ENCODE assay signal across 1 cellular context in the genomic region with DNA sequence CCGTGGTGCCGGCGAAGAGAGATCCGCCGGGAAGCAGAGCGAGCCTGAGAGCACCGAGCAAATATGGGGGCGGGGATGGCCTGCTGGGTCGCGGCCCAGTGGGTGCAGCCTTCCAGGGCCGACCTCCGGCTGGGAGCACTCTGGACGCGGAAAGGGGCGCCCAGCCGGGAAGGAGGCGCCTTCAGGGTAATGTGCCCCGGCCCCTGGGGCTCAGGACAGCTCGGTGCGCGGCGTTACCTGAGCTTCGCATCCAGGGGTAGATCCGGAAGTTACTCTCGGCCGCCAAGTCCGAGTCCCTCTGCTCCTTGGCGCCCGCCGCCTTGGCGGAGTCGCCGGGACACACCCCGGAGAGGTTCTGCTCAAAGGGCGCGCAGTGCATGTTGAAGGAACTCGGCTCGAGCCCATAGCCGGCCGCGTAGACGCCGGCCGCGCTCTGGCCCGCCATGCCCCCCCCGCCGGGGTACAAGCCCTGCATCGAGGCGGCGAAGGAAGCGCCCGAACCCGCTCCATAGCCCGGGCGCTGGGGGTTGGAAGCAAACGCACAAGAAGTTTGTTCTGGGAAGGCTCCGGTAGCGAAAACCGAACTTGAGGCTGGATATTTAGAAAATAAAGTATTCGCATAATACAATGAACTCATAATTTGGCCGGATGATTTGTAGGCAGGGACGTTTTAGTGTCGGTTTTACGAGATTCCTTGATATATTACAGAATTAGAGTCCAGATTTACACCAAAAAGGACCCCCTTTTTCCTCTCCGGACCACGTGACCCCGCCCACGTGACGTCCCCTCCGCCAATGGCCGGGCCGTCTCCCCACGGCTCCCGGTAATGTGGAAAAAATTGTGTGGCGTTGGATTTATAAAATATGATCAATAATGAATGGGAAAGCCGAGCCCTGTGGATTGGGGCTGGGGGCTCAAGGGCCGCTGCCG.
TF ChIP-seq lines count a peak whose summit lies in the region.

A gene (minus strand): TSS at position 736 of the 930 bp plus-strand sequence. CDS start 99 bp downstream, at position 637.

TF ChIP-seq in K562, 482 proteins besides CTCF, POLR2A, EP300 and RAD21 (continued from another document and continues in another):
- TF ChIP-seq, protein P1, sequence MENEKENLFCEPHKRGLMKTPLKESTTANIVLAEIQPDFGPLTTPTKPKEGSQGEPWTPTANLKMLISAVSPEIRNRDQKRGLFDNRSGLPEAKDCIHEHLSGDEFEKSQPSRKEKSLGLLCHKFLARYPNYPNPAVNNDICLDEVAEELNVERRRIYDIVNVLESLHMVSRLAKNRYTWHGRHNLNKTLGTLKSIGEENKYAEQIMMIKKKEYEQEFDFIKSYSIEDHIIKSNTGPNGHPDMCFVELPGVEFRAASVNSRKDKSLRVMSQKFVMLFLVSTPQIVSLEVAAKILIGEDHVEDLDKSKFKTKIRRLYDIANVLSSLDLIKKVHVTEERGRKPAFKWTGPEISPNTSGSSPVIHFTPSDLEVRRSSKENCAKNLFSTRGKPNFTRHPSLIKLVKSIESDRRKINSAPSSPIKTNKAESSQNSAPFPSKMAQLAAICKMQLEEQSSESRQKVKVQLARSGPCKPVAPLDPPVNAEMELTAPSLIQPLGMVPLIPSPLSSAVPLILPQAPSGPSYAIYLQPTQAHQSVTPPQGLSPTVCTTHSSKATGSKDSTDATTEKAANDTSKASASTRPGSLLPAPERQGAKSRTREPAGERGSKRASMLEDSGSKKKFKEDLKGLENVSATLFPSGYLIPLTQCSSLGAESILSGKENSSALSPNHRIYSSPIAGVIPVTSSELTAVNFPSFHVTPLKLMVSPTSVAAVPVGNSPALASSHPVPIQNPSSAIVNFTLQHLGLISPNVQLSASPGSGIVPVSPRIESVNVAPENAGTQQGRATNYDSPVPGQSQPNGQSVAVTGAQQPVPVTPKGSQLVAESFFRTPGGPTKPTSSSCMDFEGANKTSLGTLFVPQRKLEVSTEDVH (IDR thresholded peaks at IDR 0.05; ENCODE audit: low read depth, partially characterized antibody) = no peak
- TF ChIP-seq NR2F6 (CRISPR knock-in tag; IDR thresholded peaks at IDR 0.05) (no peak), ARHGAP35 (IDR thresholded peaks at IDR 0.05; ENCODE audit: partially characterized antibody) (no peak), ZKSCAN3 (CRISPR knock-in tag; IDR thresholded peaks at IDR 0.05) (no peak), ZFP1 (CRISPR knock-in tag; IDR thresholded peaks at IDR 0.05) (no peak), ETV6 (IDR thresholded peaks at IDR 0.05; ENCODE audit: borderline replicate concordance in 1 of 2, low read depth in 2 of 2, low read length in 1 of 2) (0 out of 4 replicates have a peak, but pooled peaks of 1 of the 2 experiments have one; percentile 16), ETV6 (CRISPR knock-in tag; IDR thresholded peaks at IDR 0.05; ENCODE audit: borderline replicate concordance) (no peak), RB1 (IDR thresholded peaks at IDR 0.05; ENCODE audit: low read depth) (peak; percentile 45; the same call in 1 of the 2 replicates), TAF15 (IDR thresholded peaks at IDR 0.05; ENCODE audit: low read depth, low read length) (no peak), ZNF699 (CRISPR knock-in tag; IDR thresholded peaks at IDR 0.05; ENCODE audit: insufficient replicate concordance) (no peak), KAT2B (IDR thresholded peaks at IDR 0.05; ENCODE audit: low read depth, low read length) (no peak), SREBF2 (CRISPR knock-in tag; IDR thresholded peaks at IDR 0.05) (no peak), NCOA1 (IDR thresholded peaks at IDR 0.05; ENCODE audit: low read depth) (no peak), RCOR1 (IDR thresholded peaks at IDR 0.05; ENCODE audit: borderline replicate concordance in 1 of 2, low read depth in 2 of 2, low read length in 2 of 2) (no peak), KDM1A (IDR thresholded peaks at IDR 0.05) (no peak), ASH1L (IDR thresholded peaks at IDR 0.05; ENCODE audit: borderline replicate concordance, low read depth, partially characterized antibody) (no peak), ZNF239 (CRISPR knock-in tag; IDR thresholded peaks at IDR 0.05) (no peak), ZSCAN29 (IDR thresholded peaks at IDR 0.05) (peak; percentile 99), HDAC1 (IDR thresholded peaks at IDR 0.05) (no peak), TCF3 (CRISPR knock-in tag; IDR thresholded peaks at IDR 0.05) (no peak), NFE2L1 (tag; IDR thresholded peaks at IDR 0.05; ENCODE audit: borderline replicate concordance, low read depth) (no peak), ZNF12 (CRISPR knock-in tag; IDR thresholded peaks at IDR 0.05) (no peak), HNRNPL (IDR thresholded peaks at IDR 0.05; ENCODE audit: low read depth, low read length) (no peak), WHSC1 (IDR thresholded peaks at IDR 0.05; ENCODE audit: low read length) (no peak), HOXB6 (CRISPR knock-in tag; IDR thresholded peaks at IDR 0.05; ENCODE audit: borderline replicate concordance) (no peak), ZNF175 (CRISPR knock-in tag; IDR thresholded peaks at IDR 0.05; ENCODE audit: low read depth) (no peak), TCF7L2 (IDR thresholded peaks at IDR 0.05; ENCODE audit: low read depth, low read length) (no peak), GATAD2B (IDR thresholded peaks at IDR 0.05; ENCODE audit: borderline replicate concordance) (no peak), POU5F1 (IDR thresholded peaks at IDR 0.05; ENCODE audit: borderline replicate concordance, low read depth, low read length, partially characterized antibody) (no peak)
- TF ChIP-seq, protein P2, sequence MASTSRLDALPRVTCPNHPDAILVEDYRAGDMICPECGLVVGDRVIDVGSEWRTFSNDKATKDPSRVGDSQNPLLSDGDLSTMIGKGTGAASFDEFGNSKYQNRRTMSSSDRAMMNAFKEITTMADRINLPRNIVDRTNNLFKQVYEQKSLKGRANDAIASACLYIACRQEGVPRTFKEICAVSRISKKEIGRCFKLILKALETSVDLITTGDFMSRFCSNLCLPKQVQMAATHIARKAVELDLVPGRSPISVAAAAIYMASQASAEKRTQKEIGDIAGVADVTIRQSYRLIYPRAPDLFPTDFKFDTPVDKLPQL (IDR thresholded peaks at IDR 0.05; ENCODE audit: extremely low read depth, insufficient read length) = no peak
- TF ChIP-seq, protein P3, sequence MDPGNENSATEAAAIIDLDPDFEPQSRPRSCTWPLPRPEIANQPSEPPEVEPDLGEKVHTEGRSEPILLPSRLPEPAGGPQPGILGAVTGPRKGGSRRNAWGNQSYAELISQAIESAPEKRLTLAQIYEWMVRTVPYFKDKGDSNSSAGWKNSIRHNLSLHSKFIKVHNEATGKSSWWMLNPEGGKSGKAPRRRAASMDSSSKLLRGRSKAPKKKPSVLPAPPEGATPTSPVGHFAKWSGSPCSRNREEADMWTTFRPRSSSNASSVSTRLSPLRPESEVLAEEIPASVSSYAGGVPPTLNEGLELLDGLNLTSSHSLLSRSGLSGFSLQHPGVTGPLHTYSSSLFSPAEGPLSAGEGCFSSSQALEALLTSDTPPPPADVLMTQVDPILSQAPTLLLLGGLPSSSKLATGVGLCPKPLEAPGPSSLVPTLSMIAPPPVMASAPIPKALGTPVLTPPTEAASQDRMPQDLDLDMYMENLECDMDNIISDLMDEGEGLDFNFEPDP (CRISPR knock-in tag; IDR thresholded peaks at IDR 0.05) = no peak
- TF ChIP-seq, protein P4, sequence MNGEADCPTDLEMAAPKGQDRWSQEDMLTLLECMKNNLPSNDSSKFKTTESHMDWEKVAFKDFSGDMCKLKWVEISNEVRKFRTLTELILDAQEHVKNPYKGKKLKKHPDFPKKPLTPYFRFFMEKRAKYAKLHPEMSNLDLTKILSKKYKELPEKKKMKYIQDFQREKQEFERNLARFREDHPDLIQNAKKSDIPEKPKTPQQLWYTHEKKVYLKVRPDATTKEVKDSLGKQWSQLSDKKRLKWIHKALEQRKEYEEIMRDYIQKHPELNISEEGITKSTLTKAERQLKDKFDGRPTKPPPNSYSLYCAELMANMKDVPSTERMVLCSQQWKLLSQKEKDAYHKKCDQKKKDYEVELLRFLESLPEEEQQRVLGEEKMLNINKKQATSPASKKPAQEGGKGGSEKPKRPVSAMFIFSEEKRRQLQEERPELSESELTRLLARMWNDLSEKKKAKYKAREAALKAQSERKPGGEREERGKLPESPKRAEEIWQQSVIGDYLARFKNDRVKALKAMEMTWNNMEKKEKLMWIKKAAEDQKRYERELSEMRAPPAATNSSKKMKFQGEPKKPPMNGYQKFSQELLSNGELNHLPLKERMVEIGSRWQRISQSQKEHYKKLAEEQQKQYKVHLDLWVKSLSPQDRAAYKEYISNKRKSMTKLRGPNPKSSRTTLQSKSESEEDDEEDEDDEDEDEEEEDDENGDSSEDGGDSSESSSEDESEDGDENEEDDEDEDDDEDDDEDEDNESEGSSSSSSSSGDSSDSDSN (IDR thresholded peaks at IDR 0.05; ENCODE audit: borderline replicate concordance in 1 of 2, low read depth in 2 of 2, low read length in 2 of 2) = 0 out of 4 replicates have a peak, but pooled peaks of 1 of the 2 experiments have one; percentile 18
- TF ChIP-seq, protein P5, sequence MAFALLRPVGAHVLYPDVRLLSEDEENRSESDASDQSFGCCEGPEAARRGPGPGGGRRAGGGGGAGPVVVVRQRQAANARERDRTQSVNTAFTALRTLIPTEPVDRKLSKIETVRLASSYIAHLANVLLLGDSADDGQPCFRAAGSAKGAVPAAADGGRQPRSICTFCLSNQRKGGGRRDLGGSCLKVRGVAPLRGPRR (CRISPR knock-in tag; IDR thresholded peaks at IDR 0.05) = no peak
- TF ChIP-seq, protein P6, sequence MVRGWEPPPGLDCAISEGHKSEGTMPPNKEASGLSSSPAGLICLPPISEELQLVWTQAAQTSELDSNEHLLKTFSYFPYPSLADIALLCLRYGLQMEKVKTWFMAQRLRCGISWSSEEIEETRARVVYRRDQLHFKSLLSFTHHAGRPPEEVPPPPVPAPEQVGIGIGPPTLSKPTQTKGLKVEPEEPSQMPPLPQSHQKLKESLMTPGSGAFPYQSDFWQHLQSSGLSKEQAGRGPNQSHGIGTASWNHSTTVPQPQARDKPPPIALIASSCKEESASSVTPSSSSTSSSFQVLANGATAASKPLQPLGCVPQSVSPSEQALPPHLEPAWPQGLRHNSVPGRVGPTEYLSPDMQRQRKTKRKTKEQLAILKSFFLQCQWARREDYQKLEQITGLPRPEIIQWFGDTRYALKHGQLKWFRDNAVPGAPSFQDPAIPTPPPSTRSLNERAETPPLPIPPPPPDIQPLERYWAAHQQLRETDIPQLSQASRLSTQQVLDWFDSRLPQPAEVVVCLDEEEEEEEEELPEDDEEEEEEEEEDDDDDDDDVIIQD (CRISPR knock-in tag; IDR thresholded peaks at IDR 0.05) = no peak
- TF ChIP-seq, protein P7, sequence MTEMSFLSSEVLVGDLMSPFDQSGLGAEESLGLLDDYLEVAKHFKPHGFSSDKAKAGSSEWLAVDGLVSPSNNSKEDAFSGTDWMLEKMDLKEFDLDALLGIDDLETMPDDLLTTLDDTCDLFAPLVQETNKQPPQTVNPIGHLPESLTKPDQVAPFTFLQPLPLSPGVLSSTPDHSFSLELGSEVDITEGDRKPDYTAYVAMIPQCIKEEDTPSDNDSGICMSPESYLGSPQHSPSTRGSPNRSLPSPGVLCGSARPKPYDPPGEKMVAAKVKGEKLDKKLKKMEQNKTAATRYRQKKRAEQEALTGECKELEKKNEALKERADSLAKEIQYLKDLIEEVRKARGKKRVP (CRISPR knock-in tag; IDR thresholded peaks at IDR 0.05) = no peak
- TF ChIP-seq, protein P8, sequence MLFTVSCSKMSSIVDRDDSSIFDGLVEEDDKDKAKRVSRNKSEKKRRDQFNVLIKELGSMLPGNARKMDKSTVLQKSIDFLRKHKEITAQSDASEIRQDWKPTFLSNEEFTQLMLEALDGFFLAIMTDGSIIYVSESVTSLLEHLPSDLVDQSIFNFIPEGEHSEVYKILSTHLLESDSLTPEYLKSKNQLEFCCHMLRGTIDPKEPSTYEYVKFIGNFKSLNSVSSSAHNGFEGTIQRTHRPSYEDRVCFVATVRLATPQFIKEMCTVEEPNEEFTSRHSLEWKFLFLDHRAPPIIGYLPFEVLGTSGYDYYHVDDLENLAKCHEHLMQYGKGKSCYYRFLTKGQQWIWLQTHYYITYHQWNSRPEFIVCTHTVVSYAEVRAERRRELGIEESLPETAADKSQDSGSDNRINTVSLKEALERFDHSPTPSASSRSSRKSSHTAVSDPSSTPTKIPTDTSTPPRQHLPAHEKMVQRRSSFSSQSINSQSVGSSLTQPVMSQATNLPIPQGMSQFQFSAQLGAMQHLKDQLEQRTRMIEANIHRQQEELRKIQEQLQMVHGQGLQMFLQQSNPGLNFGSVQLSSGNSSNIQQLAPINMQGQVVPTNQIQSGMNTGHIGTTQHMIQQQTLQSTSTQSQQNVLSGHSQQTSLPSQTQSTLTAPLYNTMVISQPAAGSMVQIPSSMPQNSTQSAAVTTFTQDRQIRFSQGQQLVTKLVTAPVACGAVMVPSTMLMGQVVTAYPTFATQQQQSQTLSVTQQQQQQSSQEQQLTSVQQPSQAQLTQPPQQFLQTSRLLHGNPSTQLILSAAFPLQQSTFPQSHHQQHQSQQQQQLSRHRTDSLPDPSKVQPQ (CRISPR knock-in tag; IDR thresholded peaks at IDR 0.05; ENCODE audit: borderline replicate concordance) = no peak
- TF ChIP-seq, protein P9, sequence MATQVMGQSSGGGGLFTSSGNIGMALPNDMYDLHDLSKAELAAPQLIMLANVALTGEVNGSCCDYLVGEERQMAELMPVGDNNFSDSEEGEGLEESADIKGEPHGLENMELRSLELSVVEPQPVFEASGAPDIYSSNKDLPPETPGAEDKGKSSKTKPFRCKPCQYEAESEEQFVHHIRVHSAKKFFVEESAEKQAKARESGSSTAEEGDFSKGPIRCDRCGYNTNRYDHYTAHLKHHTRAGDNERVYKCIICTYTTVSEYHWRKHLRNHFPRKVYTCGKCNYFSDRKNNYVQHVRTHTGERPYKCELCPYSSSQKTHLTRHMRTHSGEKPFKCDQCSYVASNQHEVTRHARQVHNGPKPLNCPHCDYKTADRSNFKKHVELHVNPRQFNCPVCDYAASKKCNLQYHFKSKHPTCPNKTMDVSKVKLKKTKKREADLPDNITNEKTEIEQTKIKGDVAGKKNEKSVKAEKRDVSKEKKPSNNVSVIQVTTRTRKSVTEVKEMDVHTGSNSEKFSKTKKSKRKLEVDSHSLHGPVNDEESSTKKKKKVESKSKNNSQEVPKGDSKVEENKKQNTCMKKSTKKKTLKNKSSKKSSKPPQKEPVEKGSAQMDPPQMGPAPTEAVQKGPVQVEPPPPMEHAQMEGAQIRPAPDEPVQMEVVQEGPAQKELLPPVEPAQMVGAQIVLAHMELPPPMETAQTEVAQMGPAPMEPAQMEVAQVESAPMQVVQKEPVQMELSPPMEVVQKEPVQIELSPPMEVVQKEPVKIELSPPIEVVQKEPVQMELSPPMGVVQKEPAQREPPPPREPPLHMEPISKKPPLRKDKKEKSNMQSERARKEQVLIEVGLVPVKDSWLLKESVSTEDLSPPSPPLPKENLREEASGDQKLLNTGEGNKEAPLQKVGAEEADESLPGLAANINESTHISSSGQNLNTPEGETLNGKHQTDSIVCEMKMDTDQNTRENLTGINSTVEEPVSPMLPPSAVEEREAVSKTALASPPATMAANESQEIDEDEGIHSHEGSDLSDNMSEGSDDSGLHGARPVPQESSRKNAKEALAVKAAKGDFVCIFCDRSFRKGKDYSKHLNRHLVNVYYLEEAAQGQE (CRISPR knock-in tag; IDR thresholded peaks at IDR 0.05; ENCODE audit: low read depth) = no peak
- TF ChIP-seq, protein P10, sequence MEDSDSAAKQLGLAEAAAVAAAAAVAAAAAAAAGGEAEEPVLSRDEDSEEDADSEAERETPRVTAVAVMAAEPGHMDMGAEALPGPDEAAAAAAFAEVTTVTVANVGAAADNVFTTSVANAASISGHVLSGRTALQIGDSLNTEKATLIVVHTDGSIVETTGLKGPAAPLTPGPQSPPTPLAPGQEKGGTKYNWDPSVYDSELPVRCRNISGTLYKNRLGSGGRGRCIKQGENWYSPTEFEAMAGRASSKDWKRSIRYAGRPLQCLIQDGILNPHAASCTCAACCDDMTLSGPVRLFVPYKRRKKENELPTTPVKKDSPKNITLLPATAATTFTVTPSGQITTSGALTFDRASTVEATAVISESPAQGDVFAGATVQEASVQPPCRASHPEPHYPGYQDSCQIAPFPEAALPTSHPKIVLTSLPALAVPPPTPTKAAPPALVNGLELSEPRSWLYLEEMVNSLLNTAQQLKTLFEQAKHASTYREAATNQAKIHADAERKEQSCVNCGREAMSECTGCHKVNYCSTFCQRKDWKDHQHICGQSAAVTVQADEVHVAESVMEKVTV (CRISPR knock-in tag; IDR thresholded peaks at IDR 0.05) = no peak
